Comparison of ENCODE assay signal across 1 cellular context in genomic region chr4:1248262-1249147, GRCh38.
A peak's percentile ranks its signal among the peaks of the same experiment; 100 is the strongest.
TF ChIP-seq lines count a peak whose summit lies in the region.

CTBP1 (minus strand) TSS chr4:1249130; CDS start chr4:1241331, 7,799 bp downstream.

TF ChIP-seq in HepG2, 621 proteins besides CTCF, POLR2A, EP300 and RAD21 (continued from another document and continues in another):
- TF ChIP-seq, protein P1, sequence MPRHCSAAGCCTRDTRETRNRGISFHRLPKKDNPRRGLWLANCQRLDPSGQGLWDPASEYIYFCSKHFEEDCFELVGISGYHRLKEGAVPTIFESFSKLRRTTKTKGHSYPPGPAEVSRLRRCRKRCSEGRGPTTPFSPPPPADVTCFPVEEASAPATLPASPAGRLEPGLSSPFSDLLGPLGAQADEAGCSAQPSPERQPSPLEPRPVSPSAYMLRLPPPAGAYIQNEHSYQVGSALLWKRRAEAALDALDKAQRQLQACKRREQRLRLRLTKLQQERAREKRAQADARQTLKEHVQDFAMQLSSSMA (CRISPR knock-in tag; IDR thresholded peaks at IDR 0.05), result no peak
- TF ChIP-seq TBX3 (IDR thresholded peaks at IDR 0.05; ENCODE audit: borderline replicate concordance), result no peak
- TF ChIP-seq ONECUT2 (CRISPR knock-in tag; IDR thresholded peaks at IDR 0.05), result no peak
- no peak for TF ChIP-seq ZNF230 (CRISPR knock-in tag; IDR thresholded peaks at IDR 0.05)
- no peak for TF ChIP-seq HMGA1 (CRISPR knock-in tag; conservative IDR thresholded peaks at IDR 0.05)
- no peak for TF ChIP-seq TOE1 (CRISPR knock-in tag; IDR thresholded peaks at IDR 0.05)
- no peak for TF ChIP-seq PHB2 (IDR thresholded peaks at IDR 0.05; ENCODE audit: partially characterized antibody)
- TF ChIP-seq GRHL1 (CRISPR knock-in tag; conservative IDR thresholded peaks at IDR 0.05), result no peak
- TF ChIP-seq SMAD3 (CRISPR knock-in tag; IDR thresholded peaks at IDR 0.05), result no peak
- no peak for TF ChIP-seq HBP1 (CRISPR knock-in tag; IDR thresholded peaks at IDR 0.05; ENCODE audit: low read depth)
- no peak for TF ChIP-seq SMC3 (IDR thresholded peaks at IDR 0.05; ENCODE audit: low read length)
- TF ChIP-seq ZNF326 (CRISPR knock-in tag; IDR thresholded peaks at IDR 0.05; ENCODE audit: borderline replicate concordance), result no peak
- no peak for TF ChIP-seq ZFP41 (CRISPR knock-in tag; IDR thresholded peaks at IDR 0.05; ENCODE audit: borderline replicate concordance)
- TF ChIP-seq HNRNPLL (IDR thresholded peaks at IDR 0.05; ENCODE audit: low read depth, low read length, poor library complexity, severe bottlenecking), result no peak
- TF ChIP-seq, protein P2, sequence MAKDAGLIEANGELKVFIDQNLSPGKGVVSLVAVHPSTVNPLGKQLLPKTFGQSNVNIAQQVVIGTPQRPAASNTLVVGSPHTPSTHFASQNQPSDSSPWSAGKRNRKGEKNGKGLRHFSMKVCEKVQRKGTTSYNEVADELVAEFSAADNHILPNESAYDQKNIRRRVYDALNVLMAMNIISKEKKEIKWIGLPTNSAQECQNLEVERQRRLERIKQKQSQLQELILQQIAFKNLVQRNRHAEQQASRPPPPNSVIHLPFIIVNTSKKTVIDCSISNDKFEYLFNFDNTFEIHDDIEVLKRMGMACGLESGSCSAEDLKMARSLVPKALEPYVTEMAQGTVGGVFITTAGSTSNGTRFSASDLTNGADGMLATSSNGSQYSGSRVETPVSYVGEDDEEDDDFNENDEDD (CRISPR knock-in tag; IDR thresholded peaks at IDR 0.05; ENCODE audit: borderline replicate concordance), result no peak; the same call in 1 of the 2 replicates
- TF ChIP-seq ZIK1 (CRISPR knock-in tag; IDR thresholded peaks at IDR 0.05; ENCODE audit: borderline replicate concordance, low read depth), result no peak
- no peak for TF ChIP-seq SOX13 (IDR thresholded peaks at IDR 0.05)
- TF ChIP-seq SOX13 (CRISPR knock-in tag; conservative IDR thresholded peaks at IDR 0.05 in 1 of 2, IDR thresholded peaks at IDR 0.05 in 1 of 2), result 0 out of 4 replicates have a peak, but pooled peaks of 1 of the 2 experiments have one; percentile 16
- TF ChIP-seq ZNF788 (CRISPR knock-in tag; IDR thresholded peaks at IDR 0.05; ENCODE audit: borderline replicate concordance), result no peak
- no peak for TF ChIP-seq ZNF547 (CRISPR knock-in tag; IDR thresholded peaks at IDR 0.05)
- no peak for TF ChIP-seq MAZ (IDR thresholded peaks at IDR 0.05; ENCODE audit: borderline replicate concordance, low read depth, low read length)
- TF ChIP-seq MAZ (CRISPR knock-in tag; IDR thresholded peaks at IDR 0.05; ENCODE audit: low read depth), result peak; percentile 53; the same call in 1 of the 2 replicates
- TF ChIP-seq, protein P3, sequence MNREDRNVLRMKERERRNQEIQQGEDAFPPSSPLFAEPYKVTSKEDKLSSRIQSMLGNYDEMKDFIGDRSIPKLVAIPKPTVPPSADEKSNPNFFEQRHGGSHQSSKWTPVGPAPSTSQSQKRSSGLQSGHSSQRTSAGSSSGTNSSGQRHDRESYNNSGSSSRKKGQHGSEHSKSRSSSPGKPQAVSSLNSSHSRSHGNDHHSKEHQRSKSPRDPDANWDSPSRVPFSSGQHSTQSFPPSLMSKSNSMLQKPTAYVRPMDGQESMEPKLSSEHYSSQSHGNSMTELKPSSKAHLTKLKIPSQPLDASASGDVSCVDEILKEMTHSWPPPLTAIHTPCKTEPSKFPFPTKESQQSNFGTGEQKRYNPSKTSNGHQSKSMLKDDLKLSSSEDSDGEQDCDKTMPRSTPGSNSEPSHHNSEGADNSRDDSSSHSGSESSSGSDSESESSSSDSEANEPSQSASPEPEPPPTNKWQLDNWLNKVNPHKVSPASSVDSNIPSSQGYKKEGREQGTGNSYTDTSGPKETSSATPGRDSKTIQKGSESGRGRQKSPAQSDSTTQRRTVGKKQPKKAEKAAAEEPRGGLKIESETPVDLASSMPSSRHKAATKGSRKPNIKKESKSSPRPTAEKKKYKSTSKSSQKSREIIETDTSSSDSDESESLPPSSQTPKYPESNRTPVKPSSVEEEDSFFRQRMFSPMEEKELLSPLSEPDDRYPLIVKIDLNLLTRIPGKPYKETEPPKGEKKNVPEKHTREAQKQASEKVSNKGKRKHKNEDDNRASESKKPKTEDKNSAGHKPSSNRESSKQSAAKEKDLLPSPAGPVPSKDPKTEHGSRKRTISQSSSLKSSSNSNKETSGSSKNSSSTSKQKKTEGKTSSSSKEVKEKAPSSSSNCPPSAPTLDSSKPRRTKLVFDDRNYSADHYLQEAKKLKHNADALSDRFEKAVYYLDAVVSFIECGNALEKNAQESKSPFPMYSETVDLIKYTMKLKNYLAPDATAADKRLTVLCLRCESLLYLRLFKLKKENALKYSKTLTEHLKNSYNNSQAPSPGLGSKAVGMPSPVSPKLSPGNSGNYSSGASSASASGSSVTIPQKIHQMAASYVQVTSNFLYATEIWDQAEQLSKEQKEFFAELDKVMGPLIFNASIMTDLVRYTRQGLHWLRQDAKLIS (CRISPR knock-in tag; IDR thresholded peaks at IDR 0.05), result no peak
- TF ChIP-seq ZNF335 (CRISPR knock-in tag; IDR thresholded peaks at IDR 0.05), result no peak
- TF ChIP-seq MXI1 (IDR thresholded peaks at IDR 0.05; ENCODE audit: borderline replicate concordance, low read depth, low read length), result peak; percentile 64; the same call in 1 of the 3 replicates
- TF ChIP-seq DMAP1 (CRISPR knock-in tag; IDR thresholded peaks at IDR 0.05), result 0 out of 2 replicates have a peak, but pooled peaks have one; percentile 30
- TF ChIP-seq MTF1 (CRISPR knock-in tag; IDR thresholded peaks at IDR 0.05), result no peak
- no peak for TF ChIP-seq ZNF367 (CRISPR knock-in tag; IDR thresholded peaks at IDR 0.05; ENCODE audit: borderline replicate concordance)
- TF ChIP-seq MAFF (IDR thresholded peaks at IDR 0.05; ENCODE audit: low read depth, low read length), result no peak
- no peak for TF ChIP-seq REXO4 (CRISPR knock-in tag; IDR thresholded peaks at IDR 0.05; ENCODE audit: borderline replicate concordance)
- TF ChIP-seq LCORL (IDR thresholded peaks at IDR 0.05), result no peak
- TF ChIP-seq LCORL (CRISPR knock-in tag; IDR thresholded peaks at IDR 0.05), result no peak
- no peak for TF ChIP-seq KLF13 (CRISPR knock-in tag; IDR thresholded peaks at IDR 0.05)
- no peak for TF ChIP-seq ZNF383 (CRISPR knock-in tag; IDR thresholded peaks at IDR 0.05; ENCODE audit: borderline replicate concordance)
- TF ChIP-seq PHF21A (CRISPR knock-in tag; IDR thresholded peaks at IDR 0.05), result peak; percentile 14; the same call in 1 of the 2 replicates
- no peak for TF ChIP-seq BRCA1 (CRISPR knock-in tag; IDR thresholded peaks at IDR 0.05)
- TF ChIP-seq SALL1 (CRISPR knock-in tag; IDR thresholded peaks at IDR 0.05), result peak; percentile 63
- TF ChIP-seq ZNF33B (CRISPR knock-in tag; IDR thresholded peaks at IDR 0.05), result no peak
- TF ChIP-seq MIER2 (CRISPR knock-in tag; IDR thresholded peaks at IDR 0.05), result no peak
- no peak for TF ChIP-seq FOSL1 (CRISPR knock-in tag; IDR thresholded peaks at IDR 0.05; ENCODE audit: borderline replicate concordance)
- no peak for TF ChIP-seq SRF (IDR thresholded peaks at IDR 0.05; ENCODE audit: low read depth, low read length)
- TF ChIP-seq SP5 (CRISPR knock-in tag; IDR thresholded peaks at IDR 0.05; ENCODE audit: borderline replicate concordance, low read depth), result no peak
- TF ChIP-seq MAFG (CRISPR knock-in tag; IDR thresholded peaks at IDR 0.05), result no peak
- no peak for TF ChIP-seq XBP1 (CRISPR knock-in tag; IDR thresholded peaks at IDR 0.05)
- TF ChIP-seq, protein P4, sequence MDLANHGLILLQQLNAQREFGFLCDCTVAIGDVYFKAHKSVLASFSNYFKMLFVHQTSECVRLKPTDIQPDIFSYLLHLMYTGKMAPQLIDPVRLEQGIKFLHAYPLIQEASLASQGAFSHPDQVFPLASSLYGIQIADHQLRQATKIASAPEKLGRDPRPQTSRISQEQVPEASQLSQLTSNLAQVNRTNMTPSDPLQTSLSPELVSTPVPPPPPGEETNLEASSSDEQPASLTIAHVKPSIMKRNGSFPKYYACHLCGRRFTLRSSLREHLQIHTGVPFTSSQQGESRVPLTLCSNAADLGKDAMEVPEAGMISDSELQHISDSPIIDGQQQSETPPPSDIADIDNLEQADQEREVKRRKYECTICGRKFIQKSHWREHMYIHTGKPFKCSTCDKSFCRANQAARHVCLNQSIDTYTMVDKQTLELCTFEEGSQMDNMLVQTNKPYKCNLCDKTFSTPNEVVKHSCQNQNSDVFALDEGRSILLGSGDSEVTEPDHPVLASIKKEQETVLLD (CRISPR knock-in tag; IDR thresholded peaks at IDR 0.05; ENCODE audit: low read depth), result no peak
- TF ChIP-seq ATF4 (CRISPR knock-in tag; IDR thresholded peaks at IDR 0.05), result no peak
- no peak for TF ChIP-seq NPAS2 (CRISPR knock-in tag; IDR thresholded peaks at IDR 0.05; ENCODE audit: borderline replicate concordance)
- TF ChIP-seq, protein P5, sequence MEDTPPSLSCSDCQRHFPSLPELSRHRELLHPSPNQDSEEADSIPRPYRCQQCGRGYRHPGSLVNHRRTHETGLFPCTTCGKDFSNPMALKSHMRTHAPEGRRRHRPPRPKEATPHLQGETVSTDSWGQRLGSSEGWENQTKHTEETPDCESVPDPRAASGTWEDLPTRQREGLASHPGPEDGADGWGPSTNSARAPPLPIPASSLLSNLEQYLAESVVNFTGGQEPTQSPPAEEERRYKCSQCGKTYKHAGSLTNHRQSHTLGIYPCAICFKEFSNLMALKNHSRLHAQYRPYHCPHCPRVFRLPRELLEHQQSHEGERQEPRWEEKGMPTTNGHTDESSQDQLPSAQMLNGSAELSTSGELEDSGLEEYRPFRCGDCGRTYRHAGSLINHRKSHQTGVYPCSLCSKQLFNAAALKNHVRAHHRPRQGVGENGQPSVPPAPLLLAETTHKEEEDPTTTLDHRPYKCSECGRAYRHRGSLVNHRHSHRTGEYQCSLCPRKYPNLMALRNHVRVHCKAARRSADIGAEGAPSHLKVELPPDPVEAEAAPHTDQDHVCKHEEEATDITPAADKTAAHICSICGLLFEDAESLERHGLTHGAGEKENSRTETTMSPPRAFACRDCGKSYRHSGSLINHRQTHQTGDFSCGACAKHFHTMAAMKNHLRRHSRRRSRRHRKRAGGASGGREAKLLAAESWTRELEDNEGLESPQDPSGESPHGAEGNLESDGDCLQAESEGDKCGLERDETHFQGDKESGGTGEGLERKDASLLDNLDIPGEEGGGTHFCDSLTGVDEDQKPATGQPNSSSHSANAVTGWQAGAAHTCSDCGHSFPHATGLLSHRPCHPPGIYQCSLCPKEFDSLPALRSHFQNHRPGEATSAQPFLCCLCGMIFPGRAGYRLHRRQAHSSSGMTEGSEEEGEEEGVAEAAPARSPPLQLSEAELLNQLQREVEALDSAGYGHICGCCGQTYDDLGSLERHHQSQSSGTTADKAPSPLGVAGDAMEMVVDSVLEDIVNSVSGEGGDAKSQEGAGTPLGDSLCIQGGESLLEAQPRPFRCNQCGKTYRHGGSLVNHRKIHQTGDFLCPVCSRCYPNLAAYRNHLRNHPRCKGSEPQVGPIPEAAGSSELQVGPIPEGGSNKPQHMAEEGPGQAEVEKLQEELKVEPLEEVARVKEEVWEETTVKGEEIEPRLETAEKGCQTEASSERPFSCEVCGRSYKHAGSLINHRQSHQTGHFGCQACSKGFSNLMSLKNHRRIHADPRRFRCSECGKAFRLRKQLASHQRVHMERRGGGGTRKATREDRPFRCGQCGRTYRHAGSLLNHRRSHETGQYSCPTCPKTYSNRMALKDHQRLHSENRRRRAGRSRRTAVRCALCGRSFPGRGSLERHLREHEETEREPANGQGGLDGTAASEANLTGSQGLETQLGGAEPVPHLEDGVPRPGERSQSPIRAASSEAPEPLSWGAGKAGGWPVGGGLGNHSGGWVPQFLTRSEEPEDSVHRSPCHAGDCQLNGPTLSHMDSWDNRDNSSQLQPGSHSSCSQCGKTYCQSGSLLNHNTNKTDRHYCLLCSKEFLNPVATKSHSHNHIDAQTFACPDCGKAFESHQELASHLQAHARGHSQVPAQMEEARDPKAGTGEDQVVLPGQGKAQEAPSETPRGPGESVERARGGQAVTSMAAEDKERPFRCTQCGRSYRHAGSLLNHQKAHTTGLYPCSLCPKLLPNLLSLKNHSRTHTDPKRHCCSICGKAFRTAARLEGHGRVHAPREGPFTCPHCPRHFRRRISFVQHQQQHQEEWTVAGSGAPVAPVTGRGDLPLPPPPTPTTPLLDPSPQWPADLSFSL (CRISPR knock-in tag; IDR thresholded peaks at IDR 0.05), result no peak
- 0 out of 2 replicates have a peak, but pooled peaks have one; percentile 13 for TF ChIP-seq KAT8 (CRISPR knock-in tag; IDR thresholded peaks at IDR 0.05)
- no peak for TF ChIP-seq ZNF180 (CRISPR knock-in tag; IDR thresholded peaks at IDR 0.05; ENCODE audit: borderline replicate concordance, low read depth)
